In the genomic region with DNA sequence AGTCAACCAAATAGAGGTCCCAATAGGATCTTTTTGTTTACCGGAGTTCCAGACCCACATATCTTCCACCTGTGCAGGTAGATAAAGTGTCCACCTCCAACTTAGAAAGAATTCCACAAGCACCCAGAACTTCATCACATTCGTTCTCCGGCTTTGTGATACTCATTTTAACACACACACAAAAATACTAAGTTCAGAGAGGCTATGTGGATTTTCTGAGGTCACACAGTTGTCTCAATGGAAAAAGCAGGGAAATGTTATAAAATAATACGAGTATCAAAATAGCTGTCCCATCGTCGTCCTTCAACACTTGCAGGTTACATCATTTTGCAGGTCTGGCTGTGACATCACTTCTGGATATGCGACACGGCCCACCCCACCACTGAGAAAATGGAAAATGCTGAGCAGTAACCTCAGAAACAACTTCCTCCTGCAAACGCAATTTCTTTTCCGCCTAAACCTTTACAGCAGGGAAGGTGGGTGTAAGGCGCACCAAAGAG, we compare ENCODE assay signal across 8 cellular contexts.
DNase-seq lines count a peak whose midpoint lies in the region; ATAC-seq and TF ChIP-seq lines count a peak whose summit lies in the region.

No MANE protein-coding gene starts in this region.

- H3K9me3 ChIP-seq in iPS-15b (ENCODE audit: control insufficient read depth, insufficient read depth, low read length): no peaks in the 10 kb centered on the region

- peak overlapping the region; percentile 53 for H3K4me3 ChIP-seq in GM12864 (ENCODE audit: low read depth, low read length)
- H3K4me3 ChIP-seq in iPS-15b (ENCODE audit: low read depth, low read length): peak overlapping the region; percentile 58

- peak overlapping the region; percentile 79 for H3K27ac Mint-ChIP-seq in activated naive CD8-positive, alpha-beta T cell treated with anti-CD3 and anti-CD28 coated beads for 36 hours
- peak overlapping the region; percentile 82 for H3K27ac Mint-ChIP-seq in stimulated activated naive CD8-positive, alpha-beta T cell treated with anti-CD3 and anti-CD28 coated beads, Interleukin-15, Interleukin-2, amounts not matched to agents 100 ng/mL and 50 ng/mL, for 24 hours

- H3K4me3 Mint-ChIP-seq in activated naive CD8-positive, alpha-beta T cell treated with anti-CD3 and anti-CD28 coated beads for 36 hours: peak overlapping the region; percentile 61
- H3K4me3 Mint-ChIP-seq in stimulated activated naive CD8-positive, alpha-beta T cell treated with anti-CD3 and anti-CD28 coated beads, Interleukin-15, Interleukin-2, amounts not matched to agents 100 ng/mL and 50 ng/mL, for 24 hours: peak overlapping the region; percentile 71

- no peak for TF ChIP-seq CTCF in GM12864 (IDR thresholded peaks at IDR 0.05; ENCODE audit: low read depth, low read length, missing control alignments)

- H3K36me3 ChIP-seq in iPS-15b (ENCODE audit: control insufficient read depth, insufficient read depth, low read length): no peaks in the 10 kb centered on the region

- H3K36me3 Mint-ChIP-seq in activated naive CD8-positive, alpha-beta T cell treated with anti-CD3 and anti-CD28 coated beads for 36 hours: peaks cover 9% of the 10 kb centered on the region
- H3K36me3 Mint-ChIP-seq in stimulated activated naive CD8-positive, alpha-beta T cell treated with anti-CD3 and anti-CD28 coated beads, Interleukin-15, Interleukin-2, amounts not matched to agents 100 ng/mL and 50 ng/mL, for 24 hours (ENCODE audit: low read depth): no peaks in the 10 kb centered on the region

- no peak overlapping the region for H3K9ac ChIP-seq in iPS-15b (ENCODE audit: low read depth, low read length)

- peaks cover 58% of the 10 kb centered on the region for H3K27me3 ChIP-seq in iPS-15b (ENCODE audit: control insufficient read depth, insufficient read depth, low read length)

- H3K4me1 Mint-ChIP-seq in activated naive CD8-positive, alpha-beta T cell treated with anti-CD3 and anti-CD28 coated beads for 36 hours: peaks cover 51% of the 10 kb centered on the region
- H3K4me1 Mint-ChIP-seq in stimulated activated naive CD8-positive, alpha-beta T cell treated with anti-CD3 and anti-CD28 coated beads, Interleukin-15, Interleukin-2, amounts not matched to agents 100 ng/mL and 50 ng/mL, for 24 hours (ENCODE audit: low read depth): peaks cover 61% of the 10 kb centered on the region

- peaks cover 4% of the 10 kb centered on the region for H3K9me3 Mint-ChIP-seq in activated naive CD8-positive, alpha-beta T cell treated with anti-CD3 and anti-CD28 coated beads for 36 hours
- H3K9me3 Mint-ChIP-seq in stimulated activated naive CD8-positive, alpha-beta T cell treated with anti-CD3 and anti-CD28 coated beads, Interleukin-15, Interleukin-2, amounts not matched to agents 100 ng/mL and 50 ng/mL, for 24 hours: no peaks in the 10 kb centered on the region

- H3K27me3 Mint-ChIP-seq in activated naive CD8-positive, alpha-beta T cell treated with anti-CD3 and anti-CD28 coated beads for 36 hours: peaks cover 92% of the 10 kb centered on the region
- H3K27me3 Mint-ChIP-seq in stimulated activated naive CD8-positive, alpha-beta T cell treated with anti-CD3 and anti-CD28 coated beads, Interleukin-15, Interleukin-2, amounts not matched to agents 100 ng/mL and 50 ng/mL, for 24 hours: peaks cover 72% of the 10 kb centered on the region

- H3K4me1 ChIP-seq in iPS-15b (ENCODE audit: control insufficient read depth, insufficient read depth, low read length): peaks cover 7% of the 10 kb centered on the region

- ATAC-seq in HG03064 (IDR thresholded peaks at IDR 0.05; ENCODE audit: low read depth, unreplicated experiment) (peak; percentile 8), HG02678 (IDR thresholded peaks at IDR 0.05; ENCODE audit: unreplicated experiment) (no peak)

- DNase-seq in GM12864 (ENCODE audit: low read depth): no peak
- peak; percentile 42 for DNase-seq in activated naive CD8-positive, alpha-beta T cell treated with anti-CD3 and anti-CD28 coated beads for 36 hours
- DNase-seq in DMS79 (lab: John Stamatoyannopoulos, UW): no peak
- DNase-seq in hepatic stellate cell (ENCODE audit: low spot score): no peak
